24 cellular contexts compared by ENCODE assay signal in genomic region chr18:3704556-3705162, GRCh38.
DNase-seq lines count a peak whose midpoint lies in the region; ATAC-seq, FAIRE-seq and TF ChIP-seq lines count a peak whose summit lies in the region.
"Had no signal": no experiment of that assay in that cellular context is flagged by ENCODE, and none has a peak within 500 bp of the region (broad histone marks: within the 10 kb centered on the region; RNA-seq: fewer than 3 reads in every experiment).

No MANE protein-coding gene starts in this region.

- DNase-seq in ACHN: peak; percentile 21
- DNase-seq in MG63: peak; percentile 16
- DNase-seq in astrocyte (ENCODE audit: low read depth): peak; percentile 44
- DNase-seq in left lung: no peak
- no peak for DNase-seq in CD8-positive, alpha-beta T cell
- no peak for DNase-seq in brain microvascular endothelial cell
- no peak for DNase-seq in HK-2 (ENCODE audit: unreplicated experiment)
- DNase-seq: activated B cell treated with CpG ODN at 0.5 μM for 24 hours; activated CD8-positive, alpha-beta T cell treated with anti-CD3 and anti-CD28 coated beads for 36 hours; activated T-cell treated with anti-CD3 and anti-CD28 coated beads, Interleukin-2, amount 50 U/mL, for 1 hour; COR-L47; esophagus squamous epithelium; HCEC 1CT; left colon; NCI-H1417; NCI-H2171; Peyer's patch; SK-N-SH; spleen; stomach; trophoblast cell had no signal

- H3K36me3 ChIP-seq in MG63 (no peaks in the 10 kb centered on the region), astrocyte (ENCODE audit: insufficient read depth, low read length) (no peaks in the 10 kb centered on the region), left lung (no peaks in the 10 kb centered on the region), brain microvascular endothelial cell (replicated peaks) (no peaks in the 10 kb centered on the region)
- H3K36me3 ChIP-seq in CD8-positive, alpha-beta T cell (ENCODE audit: insufficient read depth, low read length): no peaks in the 10 kb centered on the region
- H3K36me3 ChIP-seq: esophagus squamous epithelium, Peyer's patch, spleen, stomach had no signal

- H3K27ac Mint-ChIP-seq in astrocyte (ENCODE audit: unreplicated experiment): no peak overlapping the region
- no peak overlapping the region for H3K27ac Mint-ChIP-seq in CD8-positive, alpha-beta T cell
- H3K27ac Mint-ChIP-seq: activated B cell treated with CpG ODN at 0.5 μM for 24 hours; activated CD8-positive, alpha-beta T cell treated with anti-CD3 and anti-CD28 coated beads for 36 hours; B cell; T-helper 2 cell treated with Interferon-gamma antibody and Interleukin-4, amounts not matched to agents 5 μg/mL and 100 μg/mL, for 36 hours had no signal

- in situ Hi-C loops in ACHN (cut with HindIII; ENCODE audit: low pct_ligation_motif_present, low pct_unique_long_range_greater_than_20kb, low sequenced_read_pairs): no loop called here
- in situ Hi-C loops in brain microvascular endothelial cell (cut with HindIII; ENCODE audit: low pct_ligation_motif_present, low sequenced_read_pairs): no loop called here

- H3K27me3 Mint-ChIP-seq in astrocyte (ENCODE audit: low read depth, unreplicated experiment): no peaks in the 10 kb centered on the region
- H3K27me3 Mint-ChIP-seq in CD8-positive, alpha-beta T cell (ENCODE audit: low read depth): peaks cover 33% of the 10 kb centered on the region

- POLR2A ChIA-PET in CD8-positive, alpha-beta T cell (lab: Charles Lee): no interaction called here

- no peaks in the 10 kb centered on the region for H3K4me1 ChIP-seq in astrocyte (ENCODE audit: insufficient read depth, low read length)
- peaks cover 3 to 15% of the 10 kb centered on the region in 2 donors for H3K4me1 ChIP-seq in left lung
- H3K4me1 ChIP-seq in CD8-positive, alpha-beta T cell (ENCODE audit: insufficient read depth, low read length): no peaks in the 10 kb centered on the region

- no peak overlapping the region for H3K4me2 ChIP-seq in astrocyte (ENCODE audit: low read length)

- TF ChIP-seq CTCF in astrocyte (IDR thresholded peaks at IDR 0.05; ENCODE audit: insufficient read depth, low read depth, low read length) (no peak), left lung (IDR thresholded peaks at IDR 0.05) (no peak), brain microvascular endothelial cell (IDR thresholded peaks at IDR 0.05; ENCODE audit: low read depth, low read length, missing control alignments) (no peak)
- no peak for TF ChIP-seq CTCF in CD8-positive, alpha-beta T cell (IDR thresholded peaks at IDR 0.05)

- no peak for FAIRE-seq in astrocyte (lab: Jason Lieb, UNC)

- no peaks in the 10 kb centered on the region for H3K79me2 ChIP-seq in astrocyte (ENCODE audit: insufficient read depth, low read length)

- CTCF ChIA-PET in CD8-positive, alpha-beta T cell (lab: Charles Lee): interaction anchor here (0.6 kb wide), 2 partner anchors 73 to 134 kb away, joined by 3 read pairs; no protein-coding TSS in a partner anchor

- ATAC-seq in left lung: peak; percentile 30
- no peak for ATAC-seq in GM18517 (IDR thresholded peaks at IDR 0.05; ENCODE audit: unreplicated experiment)
- no peak for ATAC-seq in CD8-positive, alpha-beta T cell
- ATAC-seq: activated CD8-positive, alpha-beta T cell treated with anti-CD3 and anti-CD28 coated beads for 36 hours had no signal

- H3K36me3 Mint-ChIP-seq in astrocyte (ENCODE audit: low read depth, unreplicated experiment): no peaks in the 10 kb centered on the region
- H3K36me3 Mint-ChIP-seq in CD8-positive, alpha-beta T cell: no peaks in the 10 kb centered on the region

- H3K4me3 Mint-ChIP-seq in astrocyte (ENCODE audit: unreplicated experiment): no peak overlapping the region
- H3K4me3 Mint-ChIP-seq in CD8-positive, alpha-beta T cell: no peak overlapping the region
- H3K4me3 Mint-ChIP-seq: activated B cell treated with CpG ODN at 0.5 μM for 24 hours; activated CD8-positive, alpha-beta T cell treated with anti-CD3 and anti-CD28 coated beads for 36 hours; B cell; T-helper 2 cell treated with Interferon-gamma antibody and Interleukin-4, amounts not matched to agents 5 μg/mL and 100 μg/mL, for 36 hours had no signal

- H3K27me3 ChIP-seq in MG63: no peaks in the 10 kb centered on the region; the same call in 1 of the 2 replicates
- H3K27me3 ChIP-seq in astrocyte (ENCODE audit: insufficient read depth, low read length): no peaks in the 10 kb centered on the region
- no peaks in the 10 kb centered on the region for H3K27me3 ChIP-seq in left lung
- H3K27me3 ChIP-seq in CD8-positive, alpha-beta T cell (ENCODE audit: insufficient read depth, low read length): no peaks in the 10 kb centered on the region
- H3K27me3 ChIP-seq in brain microvascular endothelial cell (replicated peaks): peaks cover 4% of the 10 kb centered on the region
- H3K27me3 ChIP-seq: esophagus squamous epithelium, stomach had no signal

- no peak overlapping the region for H3K9ac ChIP-seq in astrocyte (ENCODE audit: low read length)
- H3K9ac ChIP-seq: SK-N-SH had no signal

- no peak overlapping the region for H3K27ac ChIP-seq in astrocyte (ENCODE audit: low read depth, low read length)
- no peak overlapping the region for H3K27ac ChIP-seq in left lung
- no peak overlapping the region for H3K27ac ChIP-seq in CD8-positive, alpha-beta T cell (ENCODE audit: low read depth, low read length)
- H3K27ac ChIP-seq in brain microvascular endothelial cell: no peak overlapping the region
- H3K27ac ChIP-seq: esophagus squamous epithelium, spleen, stomach had no signal

- no peak overlapping the region for H3K4me3 ChIP-seq in MG63
- H3K4me3 ChIP-seq in astrocyte (ENCODE audit: insufficient read depth, low read depth, low read length): no peak overlapping the region
- H3K4me3 ChIP-seq in left lung: no peak overlapping the region
- H3K4me3 ChIP-seq in CD8-positive, alpha-beta T cell (ENCODE audit: low read depth, low read length): no peak overlapping the region
- no peak overlapping the region for H3K4me3 ChIP-seq in brain microvascular endothelial cell (ENCODE audit: low read depth, low read length)
- H3K4me3 ChIP-seq: esophagus squamous epithelium, Peyer's patch, spleen, stomach had no signal

- intact Hi-C loops in left lung (cut with DNase I): loop anchor here in 1 of 2 donors (10.0 kb wide), 1 partner anchor 170 kb away; no protein-coding TSS in a partner anchor
- intact Hi-C loops in CD8-positive, alpha-beta T cell (cut with DNase I, micrococcal nuclease): loop anchor here in 1 of 2 experiments (10.0 kb wide), 1 partner anchor 290 kb away; no protein-coding TSS in a partner anchor

- H3K4me1 Mint-ChIP-seq in astrocyte (ENCODE audit: low read depth, unreplicated experiment): peaks cover 15% of the 10 kb centered on the region
- peaks cover 6% of the 10 kb centered on the region for H3K4me1 Mint-ChIP-seq in CD8-positive, alpha-beta T cell (ENCODE audit: low read depth)

- H3K9me3 Mint-ChIP-seq in astrocyte (ENCODE audit: unreplicated experiment): no peaks in the 10 kb centered on the region
- no peaks in the 10 kb centered on the region for H3K9me3 Mint-ChIP-seq in CD8-positive, alpha-beta T cell
- H3K9me3 Mint-ChIP-seq: activated B cell treated with CpG ODN at 0.5 μM for 24 hours; activated CD8-positive, alpha-beta T cell treated with anti-CD3 and anti-CD28 coated beads for 36 hours; T-helper 2 cell treated with Interferon-gamma antibody and Interleukin-4, amounts not matched to agents 5 μg/mL and 100 μg/mL, for 36 hours had no signal

- H2AFZ ChIP-seq in astrocyte (ENCODE audit: low read depth, low read length): no peak overlapping the region

- H3K9me3 ChIP-seq in MG63 (no peaks in the 10 kb centered on the region), astrocyte (ENCODE audit: insufficient read depth, low read depth, low read length) (no peaks in the 10 kb centered on the region), left lung (no peaks in the 10 kb centered on the region)
- H3K9me3 ChIP-seq in CD8-positive, alpha-beta T cell (ENCODE audit: low read length): no peaks in the 10 kb centered on the region
- H3K9me3 ChIP-seq: esophagus squamous epithelium, Peyer's patch, SK-N-SH, spleen, stomach had no signal

- no peaks in the 10 kb centered on the region for H4K20me1 ChIP-seq in astrocyte (ENCODE audit: insufficient read depth, low read length)

Comparison
In these comparisons a context has a peak if more than half of its experiments do, and no peak if none do; other contexts are left out.
1. DNase-seq: peak in ACHN (single experiment), MG63 (single experiment) and astrocyte (single experiment); none in left lung (0 of 2), CD8-positive, alpha-beta T cell (0 of 7), brain microvascular endothelial cell (single experiment) and HK-2 (single experiment).